8 cellular contexts compared by ENCODE assay signal in genomic region chr16:54883358-54883757, GRCh38. TPM values are rescaled to one million over a fixed set of nuclear protein-coding genes. Genes with fewer than 3 reads are reported as not detected.
"Had no signal": no experiment of that assay in that cellular context is flagged by ENCODE, and none has a peak within 500 bp of the region (broad histone marks: within the 10 kb centered on the region; RNA-seq: fewer than 3 reads in every experiment).

No MANE protein-coding gene starts in this region.

- DNase-seq: IMR-90, Karpas-422, KBM-7, KG1 had no signal

- H3K27ac ChIP-seq: HL-60, KMS-11 had no signal

- H3K4me2 ChIP-seq: KMS-11 had no signal

- H3K9ac ChIP-seq: KMS-11 had no signal

- FAIRE-seq: HTR-8/SVneo had no signal

RNA-seq across cellular contexts. Expression of gene IRX5, which starts 47.3 kb away (rescaled TPM):
- total RNA-seq: IMR-90 had no signal
- polyA plus RNA-seq: IgD-negative memory B cell, IMR-90 had no signal
